Comparison of ENCODE assay signal across 8 cellular contexts in the genomic region with DNA sequence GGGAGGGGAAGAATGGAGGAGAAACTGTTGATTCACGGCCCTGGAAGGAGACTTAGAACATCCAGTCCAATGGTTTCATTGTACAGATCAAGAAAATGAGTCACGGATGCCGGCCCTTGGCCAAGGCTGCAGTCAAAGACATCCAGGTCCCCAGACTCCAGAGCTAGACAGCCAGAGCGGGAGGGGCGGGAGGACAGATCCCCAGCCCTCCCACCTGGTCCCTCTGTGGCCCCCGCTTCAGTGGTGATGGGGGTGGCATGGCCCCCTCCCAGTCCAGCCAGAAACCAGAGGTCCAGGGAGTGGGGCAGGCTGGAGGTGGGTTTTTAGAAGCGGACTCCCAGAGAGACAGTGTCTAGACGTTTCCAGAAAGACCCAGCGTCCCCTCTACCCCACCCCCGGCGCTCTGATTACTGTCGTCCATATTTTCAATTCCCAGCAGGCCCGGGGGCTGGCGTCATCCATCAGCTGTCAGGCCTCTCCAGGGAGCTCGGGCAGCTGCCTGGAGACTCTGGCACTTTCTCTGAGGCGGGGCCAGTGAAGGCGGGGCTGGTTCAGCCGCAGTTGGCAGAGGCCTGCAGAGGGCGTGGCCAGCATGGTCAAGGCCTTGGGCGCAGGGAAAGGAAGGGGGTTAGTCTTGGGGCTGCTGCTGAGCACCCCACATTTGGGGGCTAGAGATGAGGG. TPM values are rescaled to one million over a fixed set of nuclear protein-coding genes. Genes with fewer than 3 reads are reported as not detected.
DNase-seq lines count a peak whose midpoint lies in the region; ATAC-seq, FAIRE-seq and TF ChIP-seq lines count a peak whose summit lies in the region.

No MANE protein-coding gene starts in this region.

- H3K27ac ChIP-seq in mesenchymal stem cell (ENCODE audit: low read length, poor library complexity, severe bottlenecking) (peak overlapping the region; percentile 61), tibial artery (peak overlapping the region; percentile 95 to 100)

- no peak for ATAC-seq in GM18858 (IDR thresholded peaks at IDR 0.05; ENCODE audit: unreplicated experiment)

- FAIRE-seq in RCC 7860 (lab: Jason Lieb, UNC) = peak; percentile 85

- H2BK15ac ChIP-seq in mesenchymal stem cell (ENCODE audit: low read depth, poor library complexity, severe bottlenecking) = peak overlapping the region; percentile 82

- H3K36me3 Mint-ChIP-seq in endothelial cell (ENCODE audit: low read depth, unreplicated experiment) = no peaks in the 10 kb centered on the region

- H4K91ac ChIP-seq in mesenchymal stem cell (ENCODE audit: low read length) = peak overlapping the region; percentile 95

- peak overlapping the region in 1 of 2 experiments; percentile 54 for H3K23ac ChIP-seq in mesenchymal stem cell (ENCODE audit: low read length in 2 of 2)

- H3K18ac ChIP-seq in mesenchymal stem cell (ENCODE audit: low read depth in 1 of 2, low read length in 2 of 2) = peak overlapping the region; percentile 86 to 88

- H3K4me3 ChIP-seq in MG63 (peak overlapping the region; percentile 36), mesenchymal stem cell (ENCODE audit: insufficient read depth in 1 of 2, low read depth in 1 of 2, low read length in 2 of 2) (peak overlapping the region in 1 of 2 experiments; percentile 65), tibial artery (peak overlapping the region; percentile 39 to 45)

- H2BK120ac ChIP-seq in mesenchymal stem cell (ENCODE audit: low read depth, low read length) = peak overlapping the region; percentile 80

- peak overlapping the region; percentile 46 for H2AK5ac ChIP-seq in mesenchymal stem cell (ENCODE audit: low read length, severe bottlenecking)

- H3K4me3 Mint-ChIP-seq in endothelial cell (ENCODE audit: unreplicated experiment) = no peak overlapping the region

- no peak for TF ChIP-seq CTCF in endothelial cell (IDR thresholded peaks at IDR 0.05; ENCODE audit: unreplicated experiment)
- TF ChIP-seq CTCF in tibial artery (IDR thresholded peaks at IDR 0.05) = peak in 1 of 2 experiments; percentile 6

- H3K36me3 ChIP-seq in MG63 = no peaks in the 10 kb centered on the region
- H3K36me3 ChIP-seq in mesenchymal stem cell (ENCODE audit: control insufficient read depth in 1 of 2, insufficient read depth in 2 of 2, low read depth in 1 of 2, low read length in 2 of 2) = no peaks in the 10 kb centered on the region
- H3K36me3 ChIP-seq in tibial artery = no peaks in the 10 kb centered on the region

- no peak overlapping the region for H2AFZ ChIP-seq in mesenchymal stem cell (ENCODE audit: low read depth, low read length)

- peak overlapping the region; percentile 12 to 87 for H3K14ac ChIP-seq in mesenchymal stem cell (ENCODE audit: low read length in 2 of 2)

- peak overlapping the region; percentile 98 to 99 for H2BK12ac ChIP-seq in mesenchymal stem cell (ENCODE audit: low read length in 2 of 2)

- H3K9me3 ChIP-seq in MG63 = no peaks in the 10 kb centered on the region
- no peaks in the 10 kb centered on the region for H3K9me3 ChIP-seq in mesenchymal stem cell (ENCODE audit: control insufficient read depth, low read length)
- no peaks in the 10 kb centered on the region for H3K9me3 ChIP-seq in tibial artery

- H3K4ac ChIP-seq in mesenchymal stem cell (ENCODE audit: low read depth in 1 of 2, low read length in 2 of 2) = peak overlapping the region; percentile 79 to 95

- DNase-seq in DMS153 (lab: John Stamatoyannopoulos, UW) (peak; percentile 86), MG63 (peak; percentile 96), RCC 7860 (ENCODE audit: low spot score) (peak; percentile 96), endothelial cell (ENCODE audit: low spot score) (no peak), mesenchymal stem cell (peak; percentile 91), tibial artery (peak; percentile 98 to 99)
- DNase-seq in stimulated activated CD4-positive, alpha-beta T cell treated with anti-CD3 and anti-CD28 coated beads, Interleukin-4, amount 100 ng/mL, for 24 hours = no peak

- H3K9ac ChIP-seq in mesenchymal stem cell (ENCODE audit: low read length) = peak overlapping the region; percentile 86

- H3K79me1 ChIP-seq in mesenchymal stem cell (replicated peaks; ENCODE audit: low read length, poor library complexity, severe bottlenecking) = no peaks in the 10 kb centered on the region

- intact Hi-C loops in tibial artery (cut with DNase I; ENCODE audit: low total_unique reads) = loop anchor here (1.0 kb wide), 1 partner anchor 24 kb away; no protein-coding TSS in a partner anchor

- H3K4me1 Mint-ChIP-seq in endothelial cell (ENCODE audit: unreplicated experiment) = peaks cover 43% of the 10 kb centered on the region

- no peak overlapping the region for H3K4me2 ChIP-seq in mesenchymal stem cell (ENCODE audit: low read length, poor library complexity, severe bottlenecking)

- H3K9me3 Mint-ChIP-seq in endothelial cell (ENCODE audit: unreplicated experiment) = no peaks in the 10 kb centered on the region

- peak overlapping the region; percentile 98 for H4K8ac ChIP-seq in mesenchymal stem cell (ENCODE audit: low read length)

- WGBS in mesenchymal stem cell = 33% methylated on average over 19 of the region's 20 CpGs

- peak overlapping the region; percentile 48 for H3K27ac Mint-ChIP-seq in endothelial cell (ENCODE audit: unreplicated experiment)

- H3K4me1 ChIP-seq in mesenchymal stem cell (ENCODE audit: control insufficient read depth, insufficient read depth, low read depth, low read length) = peaks cover 40% of the 10 kb centered on the region
- H3K4me1 ChIP-seq in tibial artery = peaks cover 27 to 77% (median 58%) of the 10 kb centered on the region in 4 donors

- H2BK5ac ChIP-seq in mesenchymal stem cell (ENCODE audit: low read depth, low read length, poor library complexity, severe bottlenecking) = no peak overlapping the region

- H3K27me3 ChIP-seq in MG63 = no peaks in the 10 kb centered on the region
- H3K27me3 ChIP-seq in mesenchymal stem cell (ENCODE audit: control insufficient read depth in 1 of 2, insufficient read depth in 1 of 2, low read length in 2 of 2) = no peaks in the 10 kb centered on the region
- no peaks in the 10 kb centered on the region for H3K27me3 ChIP-seq in tibial artery

- peaks cover 15% of the 10 kb centered on the region for H3K27me3 Mint-ChIP-seq in endothelial cell (ENCODE audit: unreplicated experiment)

RNA-seq across cellular contexts. Expression of gene HSPB1, which starts 8.0 kb away (rescaled TPM):
- total RNA-seq in MG63 (2014; rRNA removed; shearing (Covaris generic); ENCODE audit: low replicate concordance) = 68.7 and 72.8 TPM in 2 replicates
- total RNA-seq in endothelial cell (ENCODE audit: unreplicated experiment) = 581 TPM
- polyA plus RNA-seq in mesenchymal stem cell (2013, experiment 1 of 2) = 794 TPM
- 815 TPM for polyA plus RNA-seq in mesenchymal stem cell (2013, experiment 2 of 2)

Comparison
In these comparisons a context has a peak if more than half of its experiments do, and no peak if none do; other contexts are left out.
1. DNase-seq: peak in DMS153 (single experiment), MG63 (single experiment), RCC 7860 (single experiment), mesenchymal stem cell (single experiment) and tibial artery (2 of 2); none in endothelial cell (single experiment) and stimulated activated CD4-positive, alpha-beta T cell treated with anti-CD3 and anti-CD28 coated beads, Interleukin-4, amount 100 ng/mL, for 24 hours (single experiment).